ENCODE assay signal across 26 cellular contexts in genomic region chr5:99945706-99946442, GRCh38.
"Had no signal": no experiment of that assay in that cellular context is flagged by ENCODE, and none has a peak within 500 bp of the region (broad histone marks: within the 10 kb centered on the region; RNA-seq: fewer than 3 reads in every experiment).

No MANE protein-coding gene starts in this region.

- H3K4me1 ChIP-seq: colonic mucosa, lower lobe of right lung, vagina had no signal

- H3K4me2 ChIP-seq: smooth muscle cell had no signal

- H3K27me3 ChIP-seq: colonic mucosa, vagina had no signal

- ATAC-seq: activated CD4-positive, CD25-positive, alpha-beta regulatory T cell treated with anti-CD3 and anti-CD28 coated beads, Interleukin-2, amount 50 U/mL, for 24 hours; activated CD8-positive, alpha-beta memory T cell treated with anti-CD3 and anti-CD28 coated beads, Interleukin-2, amount 10 ng/mL, durations not matched to agents 7 days and 5 days; activated CD8-positive, alpha-beta T cell treated with anti-CD3 and anti-CD28 coated beads for 36 hours; effector memory CD8-positive, alpha-beta T cell; esophagus mucosa; left lobe of liver; lower lobe of right lung; sciatic nerve; stimulated activated memory B cell treated with anti-CD40 and anti-IgM and Interleukin-4, amounts not matched to agents 10 μg/mL and 1 μg/mL and 100 μg/mL, for 72 hours had no signal

- H3K36me3 ChIP-seq: colonic mucosa, lower lobe of right lung, vagina had no signal

- H3K4me3 ChIP-seq: colonic mucosa, dorsolateral prefrontal cortex, lower lobe of right lung, smooth muscle cell, vagina had no signal

- DNase-seq: activated CD4-positive, alpha-beta T cell treated with anti-CD3 and anti-CD28 coated beads, Interleukin-2, amount 10 ng/mL, durations not matched to agents 7 days and 5 days; activated CD8-positive, alpha-beta memory T cell treated with anti-CD3 and anti-CD28 coated beads, Interleukin-2, amount 10 ng/mL, durations not matched to agents 7 days and 5 days; activated CD8-positive, alpha-beta T cell treated with anti-CD3 and anti-CD28 coated beads for 36 hours; activated effector memory CD4-positive, alpha-beta T cell treated with anti-CD3 and anti-CD28 coated beads, Interleukin-2, amount 50 U/mL, for 16 hours; activated naive CD4-positive, alpha-beta T cell treated with anti-CD3 and anti-CD28 coated beads, Interleukin-2, amount 10 ng/mL, durations not matched to agents 7 days and 5 days; activated T-cell treated with anti-CD3 and anti-CD28 coated beads for 4 hours; amygdala; colonic mucosa; dorsolateral prefrontal cortex; effector memory CD8-positive, alpha-beta T cell; foreskin melanocyte; immature natural killer cell; lower lobe of right lung; naive B cell; occipital lobe; posterior cingulate gyrus; stimulated activated CD4-positive, alpha-beta T cell treated with anti-CD3 and anti-CD28 coated beads, Interleukin-15, amount 100 ng/mL, for 24 hours; trophoblast cell had no signal

- H3K27ac ChIP-seq: colonic mucosa, dorsolateral prefrontal cortex, lower lobe of right lung, vagina, VCaP had no signal

- H3K9me3 ChIP-seq: colonic mucosa, lower lobe of right lung, vagina had no signal
